In genomic region chr17:57342141-57342540, GRCh38 we compare ENCODE assay signal across 21 cellular contexts.
DNase-seq lines count a peak whose midpoint lies in the region; ATAC-seq, FAIRE-seq and TF ChIP-seq lines count a peak whose summit lies in the region.
"Had no signal": no experiment of that assay in that cellular context is flagged by ENCODE, and none has a peak within 500 bp of the region (broad histone marks: within the 10 kb centered on the region; RNA-seq: fewer than 3 reads in every experiment).

No MANE protein-coding gene starts in this region.

- no peak for TF ChIP-seq RAD21 in K562 (CRISPR knock-in tag; conservative IDR thresholded peaks at IDR 0.05 in 1 of 2, IDR thresholded peaks at IDR 0.05 in 1 of 2)

- H3K4me2 ChIP-seq in GM23338 (peak overlapping the region; percentile 21), K562 (ENCODE audit: insufficient read depth, low read length) (no peak overlapping the region)

- peaks cover 49% of the 10 kb centered on the region for H3K4me1 Mint-ChIP-seq in GM23338
- H3K4me1 Mint-ChIP-seq in nephron progenitor cell: peaks cover 57% of the 10 kb centered on the region

- POLR2A ChIA-PET in K562 (lab: Yijun Ruan, JAX): interaction anchor here (0.6 to 1.8 kb wide), 3 partner anchors 10 to 219 kb away, joined by 3 read pairs; no protein-coding TSS in a partner anchor

- H3K36me3 ChIP-seq in GM23338 (ENCODE audit: insufficient read depth): no peaks in the 10 kb centered on the region
- peaks cover 4% of the 10 kb centered on the region; the same call in 1 of the 3 replicates for H3K36me3 ChIP-seq in K562 (ENCODE audit: control insufficient read depth, insufficient read depth, low read length)
- H3K36me3 ChIP-seq in vagina: no peaks in the 10 kb centered on the region
- H3K36me3 ChIP-seq: cardiac muscle cell, stomach had no signal

- TF ChIP-seq EP300 in K562 (IDR thresholded peaks at IDR 0.05; ENCODE audit: low read length): no peak

- H3K4me1 ChIP-seq in GM23338 (ENCODE audit: insufficient read depth) (peaks cover 42% of the 10 kb centered on the region), K562 (replicated peaks in 1 of 2; ENCODE audit: control insufficient read depth in 2 of 2, insufficient read depth in 2 of 2, low read length in 2 of 2) (peaks cover 16 to 41% of the 10 kb centered on the region in 2 experiments), vagina (no peaks in the 10 kb centered on the region)
- H3K4me1 ChIP-seq: foreskin keratinocyte had no signal

- H3K27ac Mint-ChIP-seq in GM23338 (0 out of 2 replicates have a peak overlapping the region, but pooled peaks have one; percentile 28), nephron progenitor cell (peak overlapping the region; percentile 88)
- H3K27ac Mint-ChIP-seq: activated CD4-positive, alpha-beta T cell treated with anti-CD3 and anti-CD28 coated beads, Interleukin-2, amount 10 ng/mL, durations not matched to agents 24 days and 14 days had no signal

- ATAC-seq in GM23338 (peak; percentile 24), K562 (no peak)
- ATAC-seq: foreskin keratinocyte had no signal

- 62% methylated on average over 4 of the region's 4 CpGs for WGBS in K562 (ENCODE audit: insufficient coverage, low coverage, missing lambda C conversion rate)

- FAIRE-seq in K562 (lab: Jason Lieb, UNC): peak; percentile 15
- no peak for FAIRE-seq in GM12891 (lab: Jason Lieb, UNC)

- no peaks in the 10 kb centered on the region; the same call in 1 of the 2 replicates for H3F3A ChIP-seq in GM23338 (replicated peaks; ENCODE audit: low read depth)

- H3K79me2 ChIP-seq in GM23338 (replicated peaks; ENCODE audit: insufficient read depth): peaks cover 28% of the 10 kb centered on the region
- peaks cover 37% of the 10 kb centered on the region for H3K79me2 ChIP-seq in K562 (ENCODE audit: control insufficient read depth, insufficient read depth, low read length)

- H3K36me3 Mint-ChIP-seq in GM23338 (ENCODE audit: low read depth): peaks cover 14% of the 10 kb centered on the region
- peaks cover 69% of the 10 kb centered on the region for H3K36me3 Mint-ChIP-seq in nephron progenitor cell (ENCODE audit: low read depth)

- H3K9ac ChIP-seq in K562 (ENCODE audit: insufficient read depth in 1 of 2, low read depth in 2 of 2, low read length in 2 of 2): no peak overlapping the region

- CTCF ChIA-PET in K562 (lab: Yijun Ruan, JAX; ENCODE audit: low intra/inter-chr PET ratio): no interaction called here

- no peaks in the 10 kb centered on the region for H3K9me3 ChIP-seq in K562 (replicated peaks; ENCODE audit: control insufficient read depth, insufficient read depth, low read depth, low read length)
- no peaks in the 10 kb centered on the region for H3K9me3 ChIP-seq in vagina
- H3K9me3 ChIP-seq: stomach had no signal

- H3K27me3 ChIP-seq in GM23338 (ENCODE audit: insufficient read depth) (no peaks in the 10 kb centered on the region), K562 (ENCODE audit: control insufficient read depth in 2 of 2, insufficient read depth in 2 of 2, low read length in 2 of 2) (no peaks in the 10 kb centered on the region), vagina (no peaks in the 10 kb centered on the region)
- H3K27me3 ChIP-seq: cardiac muscle cell, foreskin keratinocyte, stomach had no signal

- H2AFZ ChIP-seq in GM23338 (no peak overlapping the region), K562 (ENCODE audit: low read depth, low read length) (no peak overlapping the region)

- H3K4me3 Mint-ChIP-seq in GM23338: 0 out of 3 replicates have a peak overlapping the region, but pooled peaks have one; percentile 9
- no peak overlapping the region for H3K4me3 Mint-ChIP-seq in nephron progenitor cell
- H3K4me3 Mint-ChIP-seq: activated CD4-positive, alpha-beta T cell treated with anti-CD3 and anti-CD28 coated beads, Interleukin-2, amount 10 ng/mL, durations not matched to agents 24 days and 14 days; type B pancreatic cell had no signal

- no TSS peak for BruUV-seq in K562 (replicated peaks; lab: Mats Ljungman, UMichigan)

- H3K9me2 ChIP-seq in GM23338 (ENCODE audit: insufficient read depth): peaks cover 8% of the 10 kb centered on the region; the same call in 1 of the 2 replicates

- DNase-seq in COR-L47 (lab: John Stamatoyannopoulos, UW) (peak; percentile 76), GM23338 (ENCODE audit: low spot score) (no peak), K562 (ENCODE audit: extremely low read depth in 1 of 4, low spot score in 3 of 4) (no peak), nephron progenitor cell (no peak), vagina (ENCODE audit: extremely low spot score in 2 of 2) (no peak), superior temporal gyrus (ENCODE audit: extremely low spot score) (no peak), GM12891 (ENCODE audit: insufficient read length, low spot score) (no peak)
- DNase-seq: activated CD4-positive, alpha-beta T cell treated with anti-CD3 and anti-CD28 coated beads, Interleukin-2, amount 10 ng/mL, durations not matched to agents 24 days and 14 days; activated effector memory CD4-positive, alpha-beta T cell treated with Interleukin-2 at 50 U/mL for 16 hours; foreskin keratinocyte; H7; islet precursor cell; mammary epithelial cell; NCI-H1105 treated with DMSO at 0.1 percent for 48 hours; OCI-M1; stimulated activated CD4-positive, alpha-beta T cell treated with anti-CD3 and anti-CD28 coated beads, Interleukin-4, amount 100 ng/mL, for 1 hour; stomach had no signal

- intact Hi-C loops in K562 (cut with micrococcal nuclease): no loop called here
- intact Hi-C loops in vagina (cut with DNase I): no loop called here

- H3K9me3 Mint-ChIP-seq in GM23338: no peaks in the 10 kb centered on the region; the same call in 2 of the 3 replicates
- no peaks in the 10 kb centered on the region for H3K9me3 Mint-ChIP-seq in nephron progenitor cell
- H3K9me3 Mint-ChIP-seq: activated CD4-positive, alpha-beta T cell treated with anti-CD3 and anti-CD28 coated beads, Interleukin-2, amount 10 ng/mL, durations not matched to agents 24 days and 14 days; type B pancreatic cell had no signal

- in situ Hi-C loops in K562 (cut with MboI): no loop called here

- H3K4me3 ChIP-seq in GM23338 (peak overlapping the region; percentile 3; the same call in 1 of the 2 replicates), K562 (no peak overlapping the region), vagina (no peak overlapping the region)
- H3K4me3 ChIP-seq: cardiac muscle cell, skin epidermis, stomach had no signal

- H4K20me1 ChIP-seq in GM23338 (replicated peaks; ENCODE audit: insufficient read depth) (no peaks in the 10 kb centered on the region), K562 (replicated peaks; ENCODE audit: control insufficient read depth, insufficient read depth, low read length) (peaks cover 8% of the 10 kb centered on the region)

- TF ChIP-seq CTCF in GM23338 (conservative IDR thresholded peaks at IDR 0.05; ENCODE audit: low read depth in 2 of 2) (no peak), K562 (IDR thresholded peaks at IDR 0.05 in 2 of 3, conservative IDR thresholded peaks at IDR 0.05 in 1 of 3; ENCODE audit: insufficient read depth in 2 of 3, low read depth in 1 of 3, low read length in 3 of 3) (no peak), nephron progenitor cell (IDR thresholded peaks at IDR 0.05) (no peak), vagina (IDR thresholded peaks at IDR 0.05) (no peak)

- TF ChIP-seq POLR2A in K562 (conservative IDR thresholded peaks at IDR 0.05) (no peak), vagina (IDR thresholded peaks at IDR 0.05) (no peak), GM12891 (IDR thresholded peaks at IDR 0.05; ENCODE audit: low read depth, low read length) (no peak)

- H3K27me3 Mint-ChIP-seq in GM23338 (ENCODE audit: insufficient read depth, low read depth, poor library complexity) (peaks cover 9% of the 10 kb centered on the region), nephron progenitor cell (ENCODE audit: low read depth, poor library complexity) (no peaks in the 10 kb centered on the region)
- H3K27me3 Mint-ChIP-seq: activated CD4-positive, alpha-beta T cell treated with anti-CD3 and anti-CD28 coated beads, Interleukin-2, amount 10 ng/mL, durations not matched to agents 24 days and 14 days; type B pancreatic cell had no signal

- H3K9me1 ChIP-seq in K562 (ENCODE audit: control insufficient read depth, insufficient read depth, low read length): peaks cover 11% of the 10 kb centered on the region

- H3K27ac ChIP-seq in GM23338 (ENCODE audit: low read depth) (no peak overlapping the region), K562 (ENCODE audit: extremely low read depth, low read depth, low read length) (no peak overlapping the region), vagina (no peak overlapping the region)
- H3K27ac ChIP-seq: cardiac muscle cell, epithelial cell of prostate, foreskin keratinocyte, skin epidermis, stomach had no signal

TF ChIP-seq in GM23338, 12 proteins besides CTCF, POLR2A, EP300 and RAD21 (continues in another document):
- no peak for TF ChIP-seq ETS1 (IDR thresholded peaks at IDR 0.05)

TF ChIP-seq in K562, 482 proteins besides CTCF, POLR2A, EP300 and RAD21 (continues in another document):
- no peak for TF ChIP-seq CBFA2T3 (IDR thresholded peaks at IDR 0.05)
- no peak for TF ChIP-seq PTBP1 (IDR thresholded peaks at IDR 0.05; ENCODE audit: low read depth, low read length)
- no peak for TF ChIP-seq NR2C1 (IDR thresholded peaks at IDR 0.05)
- no peak for TF ChIP-seq NR2C1 (tag; IDR thresholded peaks at IDR 0.05)
- TF ChIP-seq TGIF2 (CRISPR knock-in tag; IDR thresholded peaks at IDR 0.05): no peak
- no peak for TF ChIP-seq HNRNPUL1 (IDR thresholded peaks at IDR 0.05; ENCODE audit: low read length)
- no peak for TF ChIP-seq ID3 (CRISPR knock-in tag; IDR thresholded peaks at IDR 0.05)
- no peak for TF ChIP-seq ID3 (tag; IDR thresholded peaks at IDR 0.05)
- TF ChIP-seq ZNF707 (CRISPR knock-in tag; conservative IDR thresholded peaks at IDR 0.05): no peak

TF ChIP-seq in GM12891, 5 proteins besides CTCF, POLR2A, EP300 and RAD21:
- TF ChIP-seq POLR2AphosphoS5 (IDR thresholded peaks at IDR 0.05; ENCODE audit: low read depth, low read length): no peak
- no peak for TF ChIP-seq SPI1 (IDR thresholded peaks at IDR 0.05; ENCODE audit: low read depth, low read length)
- TF ChIP-seq PAX5 (IDR thresholded peaks at IDR 0.05; ENCODE audit: insufficient read depth, low read length, severe bottlenecking): no peak
- no peak for TF ChIP-seq POU2F2 (IDR thresholded peaks at IDR 0.05; ENCODE audit: low read depth, low read length)
